Comparison of ENCODE assay signal across 15 cellular contexts in genomic region chr4:143346208-143346607, GRCh38. TPM values are rescaled to one million over a fixed set of nuclear protein-coding genes. Genes with fewer than 3 reads are reported as not detected.
A peak's percentile ranks its signal among the peaks of the same experiment; 100 is the strongest.
DNase-seq lines count a peak whose midpoint lies in the region; ATAC-seq and TF ChIP-seq lines count a peak whose summit lies in the region.
"Had no signal": no experiment of that assay in that cellular context is flagged by ENCODE, and none has a peak within 500 bp of the region (broad histone marks: within the 10 kb centered on the region; RNA-seq: fewer than 3 reads in every experiment).

No MANE protein-coding gene starts in this region.

- 48 to 73% (median 53%) methylated on average over 2 of the region's 2 CpGs for WGBS in ovary, 3 donors

- H3K27ac ChIP-seq in HUES48 (ENCODE audit: low read depth, low read length) (no peak overlapping the region), ovary (no peak overlapping the region), tibial artery (no peak overlapping the region)
- H3K27ac ChIP-seq: GM23248 had no signal

- no peaks in the 10 kb centered on the region for H3K36me3 ChIP-seq in HUES48 (ENCODE audit: control insufficient read depth, insufficient read depth, low read length)
- H3K36me3 ChIP-seq in ovary, result no peaks in the 10 kb centered on the region
- no peaks in the 10 kb centered on the region for H3K36me3 ChIP-seq in tibial artery

- no peak for TF ChIP-seq EP300 in ovary (IDR thresholded peaks at IDR 0.05)

- H3K4me3 ChIP-seq in HUES48 (ENCODE audit: low read depth, low read length) (no peak overlapping the region), ovary (no peak overlapping the region), tibial artery (no peak overlapping the region)
- H3K4me3 ChIP-seq: GM23248 had no signal

- intact Hi-C loops in ovary (cut with DNase I), result loop anchor here in 2 of 4 donors (10.0 kb wide), 2 partner anchors 49 to 139 kb away; no protein-coding TSS in a partner anchor
- intact Hi-C loops in tibial artery (cut with DNase I; ENCODE audit: low total_unique reads), result no loop called here

- H3K4me1 ChIP-seq in HUES48 (ENCODE audit: control insufficient read depth, insufficient read depth, low read length) (peaks cover 40% of the 10 kb centered on the region), ovary (ENCODE audit: insufficient read depth) (peaks cover 15% of the 10 kb centered on the region), tibial artery (peaks cover 0 to 32% (median 23%) of the 10 kb centered on the region in 4 donors)

- TF ChIP-seq CTCF in ovary (IDR thresholded peaks at IDR 0.05) (no peak), tibial artery (IDR thresholded peaks at IDR 0.05) (no peak)

- ATAC-seq in HG03280 (IDR thresholded peaks at IDR 0.05; ENCODE audit: unreplicated experiment), result no peak

- DNase-seq in T47D (ENCODE audit: low read depth in 1 of 2, low spot score in 1 of 2), result peak; percentile 53 to 77
- peak; percentile 2 for DNase-seq in inferior parietal cortex (ENCODE audit: extremely low spot score)
- DNase-seq in renal cortical epithelial cell (ENCODE audit: low read depth), result peak; percentile 88
- no peak for DNase-seq in ovary
- no peak for DNase-seq in tibial artery
- no peak for DNase-seq in NOMO-1 treated with DMSO at 0.1 percent for 48 hours (lab: John Stamatoyannopoulos, UW; ENCODE audit: unreplicated experiment)
- DNase-seq: activated CD4-positive, alpha-beta T cell treated with anti-CD3 and anti-CD28 coated beads for 48 hours; amniotic stem cell; effector CD4-positive, alpha-beta T cell; GM23248; nucleus accumbens; stimulated activated CD4-positive, alpha-beta T cell treated with anti-CD3 and anti-CD28 coated beads, Interleukin-15, amount 100 ng/mL, for 24 hours; T-helper 2 cell had no signal

- H3K27me3 ChIP-seq in HUES48 (ENCODE audit: control insufficient read depth, insufficient read depth, low read length) (no peaks in the 10 kb centered on the region), ovary (no peaks in the 10 kb centered on the region), tibial artery (no peaks in the 10 kb centered on the region)

- 0 out of 2 replicates have a peak overlapping the region, but pooled peaks have one; percentile 7 for H3K9ac ChIP-seq in HUES48 (ENCODE audit: low read depth, low read length)
- H3K9ac ChIP-seq: GM23248 had no signal

- no peaks in the 10 kb centered on the region for H3K9me3 ChIP-seq in HUES48 (ENCODE audit: control insufficient read depth, insufficient read depth, low read length)
- H3K9me3 ChIP-seq in ovary, result no peaks in the 10 kb centered on the region
- H3K9me3 ChIP-seq in tibial artery, result no peaks in the 10 kb centered on the region

- in situ Hi-C loops in T47D (cut with HindIII; ENCODE audit: low pct_unique_long_range_greater_than_20kb, low sequenced_read_pairs), result no loop called here

- no peak for TF ChIP-seq POLR2A in ovary (IDR thresholded peaks at IDR 0.05)

RNA-seq across cellular contexts. Expression of gene GAB1, which starts 9.5 kb away (rescaled TPM):
- 12.0 and 13.2 TPM in 2 replicates for total RNA-seq in renal cortical epithelial cell
- 10 to 100 TPM; 22.4 to 50.3 (median 38.0) TPM for total RNA-seq in ovary
- polyA plus RNA-seq in ovary, result 10 to 100 TPM; 10.7 to 31.1 TPM

Comparison
In these comparisons a context has a peak if more than half of its experiments do, and no peak if none do; other contexts are left out.
1. DNase-seq: peak in T47D (2 of 2), inferior parietal cortex (single experiment) and renal cortical epithelial cell (single experiment); none in ovary (0 of 5), tibial artery (0 of 2) and NOMO-1 treated with DMSO at 0.1 percent for 48 hours (single experiment).